In genomic region chr7:141073173-141073640, GRCh38 we compare ENCODE assay signal across 8 cellular contexts. TPM values are rescaled to one million over a fixed set of nuclear protein-coding genes. Genes with fewer than 3 reads are reported as not detected.
DNase-seq lines count a peak whose midpoint lies in the region; ATAC-seq, FAIRE-seq and TF ChIP-seq lines count a peak whose summit lies in the region.

No MANE protein-coding gene starts in this region.

- no peak overlapping the region for H2BK20ac ChIP-seq in IMR-90 (ENCODE audit: low read depth, low read length)

- H3K36me3 ChIP-seq in IMR-90 (ENCODE audit: control insufficient read depth, insufficient read depth, low read length) (no peaks in the 10 kb centered on the region), osteoblast (ENCODE audit: insufficient read depth, low read length) (no peaks in the 10 kb centered on the region)

- no peak overlapping the region for H4K5ac ChIP-seq in IMR-90 (ENCODE audit: low read depth, low read length)

- H2BK120ac ChIP-seq in IMR-90 (ENCODE audit: low read depth, low read length), result no peak overlapping the region

- H3K27ac Mint-ChIP-seq in Calu3 (ENCODE audit: unreplicated experiment), result no peak overlapping the region

- H3K23ac ChIP-seq in IMR-90 (ENCODE audit: low read depth, low read length), result no peak overlapping the region

- H3K79me2 ChIP-seq in osteoblast (ENCODE audit: insufficient read depth, low read length), result no peaks in the 10 kb centered on the region

- no peaks in the 10 kb centered on the region for H3K9me3 ChIP-seq in IMR-90 (ENCODE audit: control insufficient read depth, insufficient read depth, low read length)
- H3K9me3 ChIP-seq in osteoblast (ENCODE audit: low read depth, low read length), result no peaks in the 10 kb centered on the region

- H3K4ac ChIP-seq in IMR-90 (ENCODE audit: low read depth, low read length), result no peak overlapping the region

- H4K91ac ChIP-seq in IMR-90 (ENCODE audit: insufficient read depth, low read depth, low read length), result no peak overlapping the region

- H4K20me1 ChIP-seq in IMR-90 (ENCODE audit: insufficient read depth, low read length) (no peaks in the 10 kb centered on the region), osteoblast (ENCODE audit: insufficient read depth, low read length) (no peaks in the 10 kb centered on the region)

- no peak for TF ChIP-seq CTCF in Calu3 (IDR thresholded peaks at IDR 0.05; ENCODE audit: unreplicated experiment)
- no peak for TF ChIP-seq CTCF in IMR-90 (conservative IDR thresholded peaks at IDR 0.05; ENCODE audit: low read depth, low read length)
- TF ChIP-seq CTCF in osteoblast (IDR thresholded peaks at IDR 0.05; ENCODE audit: extremely low read depth, low read depth, low read length), result no peak

- peak overlapping the region; percentile 72 for H3K4me3 Mint-ChIP-seq in Calu3 (ENCODE audit: low read depth, unreplicated experiment)

- no peak overlapping the region for H2AK5ac ChIP-seq in IMR-90 (ENCODE audit: low read depth, low read length)

- DNase-seq in Calu3 (peak; percentile 50), IMR-90 (peak; percentile 44), glomerular visceral epithelial cell (ENCODE audit: extremely low spot score) (peak; percentile 74), osteoblast (ENCODE audit: insufficient read length, low spot score, missing footprints) (peak; percentile 90), cortex of kidney (lab: John Stamatoyannopoulos, UW) (no peak), HTR-8/SVneo (ENCODE audit: insufficient read length, low spot score) (no peak)
- DNase-seq in activated effector memory CD4-positive, alpha-beta T cell treated with Interleukin-2 at 50 U/mL for 16 hours, result peak; percentile 5

- H2BK15ac ChIP-seq in IMR-90 (ENCODE audit: low read depth, low read length), result no peak overlapping the region

- in situ Hi-C loops in IMR-90 (cut with MboI; ENCODE audit: low sequenced_read_pairs), result no loop called here

- no TSS peak for BruUV-seq in Calu3 (replicated peaks; lab: Mats Ljungman, UMichigan)
- no TSS peak for BruUV-seq in IMR-90 (replicated peaks; lab: Mats Ljungman, UMichigan)

- peaks cover 29% of the 10 kb centered on the region for H3K36me3 Mint-ChIP-seq in Calu3 (ENCODE audit: insufficient read depth, unreplicated experiment)

- peak overlapping the region; percentile 47 for H3K4me3 ChIP-seq in IMR-90 (ENCODE audit: insufficient read depth, low read depth, low read length)
- H3K4me3 ChIP-seq in osteoblast (ENCODE audit: insufficient read depth, low read length), result peak overlapping the region; percentile 63

- no peak overlapping the region for H3K27ac ChIP-seq in IMR-90 (ENCODE audit: insufficient read depth, low read length)
- no peak overlapping the region for H3K27ac ChIP-seq in osteoblast (ENCODE audit: low read depth, low read length)

- H3K9ac ChIP-seq in IMR-90 (ENCODE audit: low read depth, low read length), result no peak overlapping the region

- H3K4me1 Mint-ChIP-seq in Calu3 (ENCODE audit: low read depth, unreplicated experiment), result peaks cover 9% of the 10 kb centered on the region

- dilution Hi-C loops in IMR-90 (cut with HindIII; ENCODE audit: low sequenced_read_pairs, unreplicated experiment), result no loop called here

- H2AK9ac ChIP-seq in IMR-90 (replicated peaks; ENCODE audit: low read depth, low read length, poor library complexity), result no peak overlapping the region

- H2AFZ ChIP-seq in IMR-90 (replicated peaks; ENCODE audit: low read length, poor library complexity) (peak overlapping the region; percentile 83), osteoblast (ENCODE audit: low read length) (peak overlapping the region; percentile 35)

- no peak for FAIRE-seq in HTR-8/SVneo (lab: Jason Lieb, UNC)

- H3K4me1 ChIP-seq in IMR-90 (ENCODE audit: control insufficient read depth, insufficient read depth, low read length), result peaks cover 1% of the 10 kb centered on the region; the same call in 1 of the 2 replicates
- peaks cover 13% of the 10 kb centered on the region for H3K4me1 ChIP-seq in osteoblast (ENCODE audit: insufficient read depth, low read length)

- no peak overlapping the region for H3K14ac ChIP-seq in IMR-90 (replicated peaks; ENCODE audit: low read depth, low read length)

- 4% methylated on average over 23 of the region's 60 CpGs; no CpG with 5 or more reads in 1 of the 2 experiments for WGBS in IMR-90 (ENCODE audit: extremely low coverage in 2 of 2, insufficient read length in 1 of 2), 2 experiments

- H4K8ac ChIP-seq in IMR-90 (ENCODE audit: low read depth in 2 of 2, low read length in 2 of 2), result no peak overlapping the region

- no peaks in the 10 kb centered on the region for H3K9me3 Mint-ChIP-seq in Calu3 (ENCODE audit: low read depth, unreplicated experiment)

- intact Hi-C loops in Calu3 (cut with micrococcal nuclease; ENCODE audit: unreplicated experiment) (loop anchor here (5.0 kb wide), 3 partner anchors 89 to 579 kb away; no protein-coding TSS in a partner anchor), IMR-90 (cut with micrococcal nuclease) (loop anchor here (2.0 to 10.0 kb wide), 2 partner anchors 58 to 582 kb away; partner anchors contain the start of gene MRPS33)

- TF ChIP-seq RAD21 in IMR-90 (IDR thresholded peaks at IDR 0.05; ENCODE audit: low read length), result no peak

- ATAC-seq in IMR-90 (ENCODE audit: low read depth) (peak; percentile 86), GM18511 (IDR thresholded peaks at IDR 0.05; ENCODE audit: unreplicated experiment) (no peak)

- POLR2A ChIA-PET in IMR-90 (lab: Charles Lee; ENCODE audit: unreplicated experiment), result no interaction called here

- no peak overlapping the region for H3K18ac ChIP-seq in IMR-90 (ENCODE audit: low read depth, low read length)

- no peaks in the 10 kb centered on the region for H3K9me1 ChIP-seq in IMR-90 (ENCODE audit: insufficient read depth, low read length)

- H3K27me3 Mint-ChIP-seq in Calu3 (ENCODE audit: unreplicated experiment), result peaks cover 49% of the 10 kb centered on the region

- no peak overlapping the region for H3K56ac ChIP-seq in IMR-90 (ENCODE audit: extremely low read depth, insufficient read depth, low read length)

- H3K27me3 ChIP-seq in IMR-90 (ENCODE audit: control insufficient read depth, insufficient read depth, low read length) (peaks cover 44% of the 10 kb centered on the region), osteoblast (ENCODE audit: insufficient read depth, low read length) (peaks cover 55% of the 10 kb centered on the region)

- H3K4me2 ChIP-seq in IMR-90 (ENCODE audit: low read depth, low read length), result peak overlapping the region; percentile 60; the same call in 1 of the 2 replicates
- peak overlapping the region; percentile 92 for H3K4me2 ChIP-seq in osteoblast (ENCODE audit: insufficient read depth, low read length)

- no peak for TF ChIP-seq POLR2A in IMR-90 (IDR thresholded peaks at IDR 0.05; ENCODE audit: low read depth, low read length)

- no peaks in the 10 kb centered on the region for H3K79me1 ChIP-seq in IMR-90 (ENCODE audit: low read depth in 1 of 2, low read length in 2 of 2)

- no peak overlapping the region for H2BK5ac ChIP-seq in IMR-90 (ENCODE audit: low read depth, low read length, poor library complexity, severe bottlenecking)

- CTCF ChIA-PET in Calu3 (lab: Charles Lee) (no interaction called here), IMR-90 (lab: Yijun Ruan, JAX) (no interaction called here)

TF ChIP-seq in IMR-90, 13 proteins besides CTCF, POLR2A, EP300 and RAD21:
- TF ChIP-seq CHD1 (IDR thresholded peaks at IDR 0.05; ENCODE audit: low read depth, low read length) (no peak), SMC3 (IDR thresholded peaks at IDR 0.05; ENCODE audit: low read depth, low read length) (no peak), RCOR1 (IDR thresholded peaks at IDR 0.05; ENCODE audit: insufficient replicate concordance, low read length) (no peak), MXI1 (IDR thresholded peaks at IDR 0.05; ENCODE audit: borderline replicate concordance, low read depth, low read length) (peak; percentile 84), FOS (IDR thresholded peaks at IDR 0.05; ENCODE audit: low read depth, low read length) (no peak), CEBPB (IDR thresholded peaks at IDR 0.05; ENCODE audit: low read depth, low read length) (no peak)

RNA-seq across cellular contexts. Expression of gene TMEM178B, which starts 0.7 kb away (rescaled TPM):
- total RNA-seq in Calu3 (2022), result 1.5 and 4.6 TPM in 2 replicates
- total RNA-seq in IMR-90 (2012; rRNA removed), result under 0.01 TPM in 2 replicates
- polyA plus RNA-seq in IMR-90 (2012; rRNA removed), result 0.05 and 0.06 TPM in 2 replicates
- 0.03 and 0.20 TPM in 2 replicates for polyA plus RNA-seq in IMR-90 (2012; cell fraction: cytosol; rRNA removed)
- 0.03 and 0.13 TPM in 2 replicates for polyA plus RNA-seq in IMR-90 (2012; cell fraction: nucleus; rRNA removed; ENCODE audit: low replicate concordance)
- 1.1 and 2.1 TPM in 2 replicates for total RNA-seq in osteoblast

RNA-seq across cellular contexts. Expression of gene MRPS33, which starts 58.5 kb away (rescaled TPM):
- total RNA-seq in Calu3 (2022), result 54.6 and 60.3 TPM in 2 replicates
- 14.5 and 24.4 TPM in 2 replicates for total RNA-seq in IMR-90 (2012; rRNA removed)
- polyA plus RNA-seq in IMR-90 (2012; rRNA removed), result 33.8 and 34.3 TPM in 2 replicates
- 3.5 and 8.4 TPM in 2 replicates for polyA plus RNA-seq in IMR-90 (2012; cell fraction: cytosol; rRNA removed)
- polyA plus RNA-seq in IMR-90 (2012; cell fraction: nucleus; rRNA removed; ENCODE audit: low replicate concordance), result 0.73 and 6.8 TPM in 2 replicates
- total RNA-seq in osteoblast, result 23.2 and 29.5 TPM in 2 replicates

Comparison
In these comparisons a context has a peak if more than half of its experiments do, and no peak if none do; other contexts are left out.
1. DNase-seq: peak in Calu3 (single experiment), IMR-90 (single experiment), activated effector memory CD4-positive, alpha-beta T cell treated with Interleukin-2 at 50 U/mL for 16 hours (single experiment), glomerular visceral epithelial cell (single experiment) and osteoblast (single experiment); none in cortex of kidney (single experiment) and HTR-8/SVneo (single experiment).